Comparison of ENCODE assay signal across 19 cellular contexts in the genomic region with DNA sequence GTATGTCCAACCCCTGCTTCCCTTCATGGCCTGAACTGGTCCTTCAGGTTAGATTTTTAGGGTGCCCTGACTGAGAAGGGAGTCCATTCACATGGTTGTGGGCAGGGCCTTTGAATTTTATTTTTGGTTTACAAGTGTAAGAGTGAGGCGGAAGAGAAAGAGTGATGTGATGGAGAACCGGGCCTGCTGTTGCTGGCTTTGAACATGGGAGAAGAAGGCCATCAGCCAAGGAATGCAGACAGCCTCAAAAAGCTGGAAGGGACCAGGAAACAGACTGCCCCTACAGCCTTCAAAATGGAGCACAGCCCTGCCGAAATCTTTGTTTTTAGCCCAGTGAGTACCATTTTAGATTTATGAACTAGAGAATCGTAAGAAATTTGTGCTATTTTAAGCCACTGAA.
"Had no signal": no experiment of that assay in that cellular context is flagged by ENCODE, and none has a peak within 500 bp of the region (broad histone marks: within the 10 kb centered on the region; RNA-seq: fewer than 3 reads in every experiment).

No MANE protein-coding gene starts in this region.

- H3K27ac ChIP-seq: colonic mucosa, neutrophil, right atrium auricular region, sigmoid colon, skin epidermis, thoracic aorta, transverse colon had no signal

- DNase-seq: colonic mucosa; dermis blood vessel endothelial cell; effector CD4-positive, alpha-beta T cell; foreskin melanocyte; head of caudate nucleus; hippocampal formation; kidney glomerular epithelial cell; naive thymus-derived CD4-positive, alpha-beta T cell; posterior cingulate gyrus; sigmoid colon; stimulated activated CD4-positive, alpha-beta T cell treated with anti-CD3 and anti-CD28 coated beads, Interleukin-2, amount 100 ng/mL, for 24 hours; stimulated activated CD4-positive, alpha-beta T cell treated with anti-CD3 and anti-CD28 coated beads, Interleukin-4, amount 100 ng/mL, for 4 hours; stimulated activated naive B cell treated with anti-CD40 and anti-IgM and Interleukin-4, amounts not matched to agents 10 μg/mL and 1 μg/mL and 100 μg/mL, for 72 hours; stimulated activated naive CD8-positive, alpha-beta T cell treated with anti-CD3 and anti-CD28 coated beads, Interleukin-15, amount 100 ng/mL, for 72 hours; transverse colon had no signal

- H3K4me1 ChIP-seq: colonic mucosa had no signal

- H3K27me3 ChIP-seq: colonic mucosa, right atrium auricular region, sigmoid colon, transverse colon had no signal

- H3K9me3 ChIP-seq: colonic mucosa, neutrophil, right atrium auricular region, sigmoid colon, thoracic aorta, transverse colon had no signal

- ATAC-seq: naive thymus-derived CD4-positive, alpha-beta T cell; stimulated activated naive B cell treated with anti-CD40 and anti-IgM and Interleukin-4, amounts not matched to agents 10 μg/mL and 1 μg/mL and 100 μg/mL, for 72 hours; stimulated activated naive CD8-positive, alpha-beta T cell treated with anti-CD3 and anti-CD28 coated beads, Interleukin-15, amount 100 ng/mL, for 72 hours had no signal

- H3K36me3 ChIP-seq: colonic mucosa, neutrophil, right atrium auricular region, sigmoid colon, thoracic aorta, transverse colon had no signal

- H3K4me3 ChIP-seq: colonic mucosa, right atrium auricular region, sigmoid colon, skin epidermis, thoracic aorta, transverse colon had no signal
